Comparison of ENCODE assay signal across 3 cellular contexts in genomic region chr11:1205987-1206331, GRCh38.
TF ChIP-seq lines count a peak whose summit lies in the region.

No MANE protein-coding gene starts in this region.

TF ChIP-seq in SK-N-SH, 30 proteins besides CTCF, POLR2A, EP300 and RAD21:
- TF ChIP-seq RXRA (IDR thresholded peaks at IDR 0.05; ENCODE audit: borderline replicate concordance, low read depth) (no peak), SIN3A (IDR thresholded peaks at IDR 0.05; ENCODE audit: borderline replicate concordance, low read depth, low read length) (no peak), RCOR1 (IDR thresholded peaks at IDR 0.05; ENCODE audit: low read length) (no peak), JUND (IDR thresholded peaks at IDR 0.05) (no peak), MXI1 (IDR thresholded peaks at IDR 0.05; ENCODE audit: low read depth, low read length) (no peak), GABPA (IDR thresholded peaks at IDR 0.05; ENCODE audit: low read depth) (no peak), USF1 (IDR thresholded peaks at IDR 0.05; ENCODE audit: borderline replicate concordance, low read depth) (no peak), EZH2phosphoT487 (IDR thresholded peaks at IDR 0.05; ENCODE audit: borderline replicate concordance, low read depth) (no peak), CHD2 (IDR thresholded peaks at IDR 0.05; ENCODE audit: low read length, partially characterized antibody) (no peak), ELF1 (IDR thresholded peaks at IDR 0.05) (no peak), USF2 (IDR thresholded peaks at IDR 0.05; ENCODE audit: borderline replicate concordance, low read depth, low read length) (no peak), FOXM1 (IDR thresholded peaks at IDR 0.05; ENCODE audit: low read depth) (no peak), YY1 (IDR thresholded peaks at IDR 0.05; ENCODE audit: low read depth) (no peak), SMC3 (IDR thresholded peaks at IDR 0.05; ENCODE audit: low read depth, low read length) (no peak), PBX3 (IDR thresholded peaks at IDR 0.05) (no peak)
- TF ChIP-seq, protein P1, sequence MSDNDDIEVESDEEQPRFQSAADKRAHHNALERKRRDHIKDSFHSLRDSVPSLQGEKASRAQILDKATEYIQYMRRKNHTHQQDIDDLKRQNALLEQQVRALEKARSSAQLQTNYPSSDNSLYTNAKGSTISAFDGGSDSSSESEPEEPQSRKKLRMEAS (IDR thresholded peaks at IDR 0.05; ENCODE audit: low read depth): no peak

TF ChIP-seq in SK-N-SH treated with all-trans-retinoic acid at 6 μM for 48 hours, 23 proteins besides CTCF, POLR2A, EP300 and RAD21 (continues in another document):
- TF ChIP-seq, protein P2, sequence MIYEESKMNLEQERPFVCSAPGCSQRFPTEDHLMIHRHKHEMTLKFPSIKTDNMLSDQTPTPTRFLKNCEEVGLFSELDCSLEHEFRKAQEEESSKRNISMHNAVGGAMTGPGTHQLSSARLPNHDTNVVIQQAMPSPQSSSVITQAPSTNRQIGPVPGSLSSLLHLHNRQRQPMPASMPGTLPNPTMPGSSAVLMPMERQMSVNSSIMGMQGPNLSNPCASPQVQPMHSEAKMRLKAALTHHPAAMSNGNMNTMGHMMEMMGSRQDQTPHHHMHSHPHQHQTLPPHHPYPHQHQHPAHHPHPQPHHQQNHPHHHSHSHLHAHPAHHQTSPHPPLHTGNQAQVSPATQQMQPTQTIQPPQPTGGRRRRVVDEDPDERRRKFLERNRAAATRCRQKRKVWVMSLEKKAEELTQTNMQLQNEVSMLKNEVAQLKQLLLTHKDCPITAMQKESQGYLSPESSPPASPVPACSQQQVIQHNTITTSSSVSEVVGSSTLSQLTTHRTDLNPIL (CRISPR knock-in tag; IDR thresholded peaks at IDR 0.05; ENCODE audit: low read depth): no peak
- TF ChIP-seq CSDC2 (CRISPR knock-in tag; IDR thresholded peaks at IDR 0.05) (no peak), ZC3H10 (CRISPR knock-in tag; IDR thresholded peaks at IDR 0.05) (no peak), POU6F1 (CRISPR knock-in tag; IDR thresholded peaks at IDR 0.05; ENCODE audit: borderline replicate concordance, low read depth) (no peak), ZFP3 (CRISPR knock-in tag; IDR thresholded peaks at IDR 0.05) (no peak), TOX (CRISPR knock-in tag; IDR thresholded peaks at IDR 0.05; ENCODE audit: borderline replicate concordance) (no peak), ARNTL (CRISPR knock-in tag; IDR thresholded peaks at IDR 0.05; ENCODE audit: borderline replicate concordance, low read depth) (no peak), PATZ1 (CRISPR knock-in tag; IDR thresholded peaks at IDR 0.05; ENCODE audit: borderline replicate concordance) (no peak), BACH2 (CRISPR knock-in tag; IDR thresholded peaks at IDR 0.05; ENCODE audit: borderline replicate concordance) (no peak), TCF4 (CRISPR knock-in tag; IDR thresholded peaks at IDR 0.05; ENCODE audit: borderline replicate concordance) (no peak), ZNF70 (CRISPR knock-in tag; IDR thresholded peaks at IDR 0.05) (no peak)
- TF ChIP-seq, protein P3, sequence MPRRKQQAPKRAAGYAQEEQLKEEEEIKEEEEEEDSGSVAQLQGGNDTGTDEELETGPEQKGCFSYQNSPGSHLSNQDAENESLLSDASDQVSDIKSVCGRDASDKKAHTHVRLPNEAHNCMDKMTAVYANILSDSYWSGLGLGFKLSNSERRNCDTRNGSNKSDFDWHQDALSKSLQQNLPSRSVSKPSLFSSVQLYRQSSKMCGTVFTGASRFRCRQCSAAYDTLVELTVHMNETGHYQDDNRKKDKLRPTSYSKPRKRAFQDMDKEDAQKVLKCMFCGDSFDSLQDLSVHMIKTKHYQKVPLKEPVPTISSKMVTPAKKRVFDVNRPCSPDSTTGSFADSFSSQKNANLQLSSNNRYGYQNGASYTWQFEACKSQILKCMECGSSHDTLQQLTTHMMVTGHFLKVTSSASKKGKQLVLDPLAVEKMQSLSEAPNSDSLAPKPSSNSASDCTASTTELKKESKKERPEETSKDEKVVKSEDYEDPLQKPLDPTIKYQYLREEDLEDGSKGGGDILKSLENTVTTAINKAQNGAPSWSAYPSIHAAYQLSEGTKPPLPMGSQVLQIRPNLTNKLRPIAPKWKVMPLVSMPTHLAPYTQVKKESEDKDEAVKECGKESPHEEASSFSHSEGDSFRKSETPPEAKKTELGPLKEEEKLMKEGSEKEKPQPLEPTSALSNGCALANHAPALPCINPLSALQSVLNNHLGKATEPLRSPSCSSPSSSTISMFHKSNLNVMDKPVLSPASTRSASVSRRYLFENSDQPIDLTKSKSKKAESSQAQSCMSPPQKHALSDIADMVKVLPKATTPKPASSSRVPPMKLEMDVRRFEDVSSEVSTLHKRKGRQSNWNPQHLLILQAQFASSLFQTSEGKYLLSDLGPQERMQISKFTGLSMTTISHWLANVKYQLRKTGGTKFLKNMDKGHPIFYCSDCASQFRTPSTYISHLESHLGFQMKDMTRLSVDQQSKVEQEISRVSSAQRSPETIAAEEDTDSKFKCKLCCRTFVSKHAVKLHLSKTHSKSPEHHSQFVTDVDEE (CRISPR knock-in tag; IDR thresholded peaks at IDR 0.05): no peak
- TF ChIP-seq, protein P4, sequence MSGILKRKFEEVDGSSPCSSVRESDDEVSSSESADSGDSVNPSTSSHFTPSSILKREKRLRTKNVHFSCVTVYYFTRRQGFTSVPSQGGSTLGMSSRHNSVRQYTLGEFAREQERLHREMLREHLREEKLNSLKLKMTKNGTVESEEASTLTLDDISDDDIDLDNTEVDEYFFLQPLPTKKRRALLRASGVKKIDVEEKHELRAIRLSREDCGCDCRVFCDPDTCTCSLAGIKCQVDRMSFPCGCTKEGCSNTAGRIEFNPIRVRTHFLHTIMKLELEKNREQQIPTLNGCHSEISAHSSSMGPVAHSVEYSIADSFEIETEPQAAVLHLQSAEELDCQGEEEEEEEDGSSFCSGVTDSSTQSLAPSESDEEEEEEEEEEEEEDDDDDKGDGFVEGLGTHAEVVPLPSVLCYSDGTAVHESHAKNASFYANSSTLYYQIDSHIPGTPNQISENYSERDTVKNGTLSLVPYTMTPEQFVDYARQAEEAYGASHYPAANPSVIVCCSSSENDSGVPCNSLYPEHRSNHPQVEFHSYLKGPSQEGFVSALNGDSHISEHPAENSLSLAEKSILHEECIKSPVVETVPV (CRISPR knock-in tag; IDR thresholded peaks at IDR 0.05): no peak

TF ChIP-seq in HepG2, 621 proteins besides CTCF, POLR2A, EP300 and RAD21:
- TF ChIP-seq, protein P5, sequence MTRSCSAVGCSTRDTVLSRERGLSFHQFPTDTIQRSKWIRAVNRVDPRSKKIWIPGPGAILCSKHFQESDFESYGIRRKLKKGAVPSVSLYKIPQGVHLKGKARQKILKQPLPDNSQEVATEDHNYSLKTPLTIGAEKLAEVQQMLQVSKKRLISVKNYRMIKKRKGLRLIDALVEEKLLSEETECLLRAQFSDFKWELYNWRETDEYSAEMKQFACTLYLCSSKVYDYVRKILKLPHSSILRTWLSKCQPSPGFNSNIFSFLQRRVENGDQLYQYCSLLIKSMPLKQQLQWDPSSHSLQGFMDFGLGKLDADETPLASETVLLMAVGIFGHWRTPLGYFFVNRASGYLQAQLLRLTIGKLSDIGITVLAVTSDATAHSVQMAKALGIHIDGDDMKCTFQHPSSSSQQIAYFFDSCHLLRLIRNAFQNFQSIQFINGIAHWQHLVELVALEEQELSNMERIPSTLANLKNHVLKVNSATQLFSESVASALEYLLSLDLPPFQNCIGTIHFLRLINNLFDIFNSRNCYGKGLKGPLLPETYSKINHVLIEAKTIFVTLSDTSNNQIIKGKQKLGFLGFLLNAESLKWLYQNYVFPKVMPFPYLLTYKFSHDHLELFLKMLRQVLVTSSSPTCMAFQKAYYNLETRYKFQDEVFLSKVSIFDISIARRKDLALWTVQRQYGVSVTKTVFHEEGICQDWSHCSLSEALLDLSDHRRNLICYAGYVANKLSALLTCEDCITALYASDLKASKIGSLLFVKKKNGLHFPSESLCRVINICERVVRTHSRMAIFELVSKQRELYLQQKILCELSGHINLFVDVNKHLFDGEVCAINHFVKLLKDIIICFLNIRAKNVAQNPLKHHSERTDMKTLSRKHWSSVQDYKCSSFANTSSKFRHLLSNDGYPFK (CRISPR knock-in tag; IDR thresholded peaks at IDR 0.05; ENCODE audit: borderline replicate concordance): no peak
- TF ChIP-seq ZNF326 (CRISPR knock-in tag; IDR thresholded peaks at IDR 0.05; ENCODE audit: borderline replicate concordance) (no peak), ZNF530 (CRISPR knock-in tag; IDR thresholded peaks at IDR 0.05; ENCODE audit: low read depth) (no peak), ZMYM2 (CRISPR knock-in tag; IDR thresholded peaks at IDR 0.05) (no peak), TFDP2 (CRISPR knock-in tag; IDR thresholded peaks at IDR 0.05) (no peak), ZNF670 (CRISPR knock-in tag; IDR thresholded peaks at IDR 0.05; ENCODE audit: borderline replicate concordance) (no peak), ZNF839 (CRISPR knock-in tag; IDR thresholded peaks at IDR 0.05; ENCODE audit: borderline replicate concordance) (no peak), ZNF605 (CRISPR knock-in tag; IDR thresholded peaks at IDR 0.05) (no peak), MAF1 (CRISPR knock-in tag; IDR thresholded peaks at IDR 0.05; ENCODE audit: borderline replicate concordance) (no peak), NFATC3 (CRISPR knock-in tag; IDR thresholded peaks at IDR 0.05) (no peak)
- TF ChIP-seq, protein P6, sequence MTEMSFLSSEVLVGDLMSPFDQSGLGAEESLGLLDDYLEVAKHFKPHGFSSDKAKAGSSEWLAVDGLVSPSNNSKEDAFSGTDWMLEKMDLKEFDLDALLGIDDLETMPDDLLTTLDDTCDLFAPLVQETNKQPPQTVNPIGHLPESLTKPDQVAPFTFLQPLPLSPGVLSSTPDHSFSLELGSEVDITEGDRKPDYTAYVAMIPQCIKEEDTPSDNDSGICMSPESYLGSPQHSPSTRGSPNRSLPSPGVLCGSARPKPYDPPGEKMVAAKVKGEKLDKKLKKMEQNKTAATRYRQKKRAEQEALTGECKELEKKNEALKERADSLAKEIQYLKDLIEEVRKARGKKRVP (CRISPR knock-in tag; IDR thresholded peaks at IDR 0.05): no peak
TF ChIP-seq in HepG2: peak in this region for 0.
